ENCODE assay signal across 16 cellular contexts in genomic region chr1:230896719-230897118, GRCh38.
"Had no signal": no experiment of that assay in that cellular context is flagged by ENCODE, and none has a peak within 500 bp of the region (broad histone marks: within the 10 kb centered on the region; RNA-seq: fewer than 3 reads in every experiment).

No MANE protein-coding gene starts in this region.

- DNase-seq: activated CD4-positive, alpha-beta memory T cell treated with anti-CD3 and anti-CD28 coated beads, Interleukin-2, amount 10 ng/mL, durations not matched to agents 7 days and 5 days; activated T-cell treated with anti-CD3 and anti-CD28 coated beads, Interleukin-2, amount 50 U/mL, for 24 hours; effector CD4-positive, alpha-beta T cell; esophagus squamous epithelium; foreskin fibroblast; naive thymus-derived CD8-positive, alpha-beta T cell; SK-N-SH; T-cell; T-helper 9 cell had no signal

- H3K9ac ChIP-seq: SK-N-SH had no signal

- H3K27ac ChIP-seq: esophagus squamous epithelium, right atrium auricular region had no signal

- ATAC-seq: naive thymus-derived CD8-positive, alpha-beta T cell; T-cell had no signal

- H3K4me1 Mint-ChIP-seq: activated CD4-positive, alpha-beta memory T cell treated with anti-CD3 and anti-CD28 coated beads, Interleukin-2, amount 10 ng/mL, durations not matched to agents 7 days and 5 days; activated naive CD4-positive, alpha-beta T cell treated with anti-CD3 and anti-CD28 coated beads, Interleukin-2, amount 50 U/mL, for 24 hours; naive thymus-derived CD8-positive, alpha-beta T cell; T-cell had no signal

- H3K27me3 Mint-ChIP-seq: activated naive CD4-positive, alpha-beta T cell treated with anti-CD3 and anti-CD28 coated beads, Interleukin-2, amount 50 U/mL, for 24 hours; progenitor cell of endocrine pancreas; stimulated activated naive CD8-positive, alpha-beta T cell treated with anti-CD3 and anti-CD28 coated beads, Interleukin-15, Interleukin-2, amounts not matched to agents 100 ng/mL and 50 ng/mL, for 24 hours had no signal

- H3K4me3 Mint-ChIP-seq: activated CD4-positive, alpha-beta memory T cell treated with anti-CD3 and anti-CD28 coated beads, Interleukin-2, amount 10 ng/mL, durations not matched to agents 7 days and 5 days; activated naive CD4-positive, alpha-beta T cell treated with anti-CD3 and anti-CD28 coated beads, Interleukin-2, amount 50 U/mL, for 24 hours; activated T-cell treated with anti-CD3 and anti-CD28 coated beads, Interleukin-2, amount 50 U/mL, for 24 hours; naive thymus-derived CD8-positive, alpha-beta T cell; stimulated activated naive CD8-positive, alpha-beta T cell treated with anti-CD3 and anti-CD28 coated beads, Interleukin-15, Interleukin-2, amounts not matched to agents 100 ng/mL and 50 ng/mL, for 24 hours; T-cell had no signal

- H3K4me3 ChIP-seq: coronary artery, esophagus squamous epithelium, lung, right atrium auricular region, smooth muscle cell had no signal

- H3K4me2 ChIP-seq: SK-N-SH, smooth muscle cell had no signal

- H3K9me3 Mint-ChIP-seq: activated CD4-positive, alpha-beta memory T cell treated with anti-CD3 and anti-CD28 coated beads, Interleukin-2, amount 10 ng/mL, durations not matched to agents 7 days and 5 days; activated naive CD4-positive, alpha-beta T cell treated with anti-CD3 and anti-CD28 coated beads, Interleukin-2, amount 50 U/mL, for 24 hours; activated T-cell treated with anti-CD3 and anti-CD28 coated beads, Interleukin-2, amount 50 U/mL, for 24 hours; naive thymus-derived CD8-positive, alpha-beta T cell; stimulated activated naive CD8-positive, alpha-beta T cell treated with anti-CD3 and anti-CD28 coated beads, Interleukin-15, Interleukin-2, amounts not matched to agents 100 ng/mL and 50 ng/mL, for 24 hours; T-cell had no signal

- H3K9me3 ChIP-seq: esophagus squamous epithelium, right atrium auricular region, SK-N-SH had no signal

- H3K27ac Mint-ChIP-seq: activated CD4-positive, alpha-beta memory T cell treated with anti-CD3 and anti-CD28 coated beads, Interleukin-2, amount 10 ng/mL, durations not matched to agents 7 days and 5 days; activated naive CD4-positive, alpha-beta T cell treated with anti-CD3 and anti-CD28 coated beads, Interleukin-2, amount 50 U/mL, for 24 hours; activated T-cell treated with anti-CD3 and anti-CD28 coated beads, Interleukin-2, amount 50 U/mL, for 24 hours; progenitor cell of endocrine pancreas; stimulated activated naive CD8-positive, alpha-beta T cell treated with anti-CD3 and anti-CD28 coated beads, Interleukin-15, Interleukin-2, amounts not matched to agents 100 ng/mL and 50 ng/mL, for 24 hours; T-cell had no signal

- H3K27me3 ChIP-seq: right atrium auricular region had no signal

- H3K36me3 Mint-ChIP-seq: activated naive CD4-positive, alpha-beta T cell treated with anti-CD3 and anti-CD28 coated beads, Interleukin-2, amount 50 U/mL, for 24 hours; naive thymus-derived CD8-positive, alpha-beta T cell had no signal

- H3K36me3 ChIP-seq: esophagus squamous epithelium, right atrium auricular region had no signal
